ENCODE assay signal across 7 cellular contexts in the genomic region with DNA sequence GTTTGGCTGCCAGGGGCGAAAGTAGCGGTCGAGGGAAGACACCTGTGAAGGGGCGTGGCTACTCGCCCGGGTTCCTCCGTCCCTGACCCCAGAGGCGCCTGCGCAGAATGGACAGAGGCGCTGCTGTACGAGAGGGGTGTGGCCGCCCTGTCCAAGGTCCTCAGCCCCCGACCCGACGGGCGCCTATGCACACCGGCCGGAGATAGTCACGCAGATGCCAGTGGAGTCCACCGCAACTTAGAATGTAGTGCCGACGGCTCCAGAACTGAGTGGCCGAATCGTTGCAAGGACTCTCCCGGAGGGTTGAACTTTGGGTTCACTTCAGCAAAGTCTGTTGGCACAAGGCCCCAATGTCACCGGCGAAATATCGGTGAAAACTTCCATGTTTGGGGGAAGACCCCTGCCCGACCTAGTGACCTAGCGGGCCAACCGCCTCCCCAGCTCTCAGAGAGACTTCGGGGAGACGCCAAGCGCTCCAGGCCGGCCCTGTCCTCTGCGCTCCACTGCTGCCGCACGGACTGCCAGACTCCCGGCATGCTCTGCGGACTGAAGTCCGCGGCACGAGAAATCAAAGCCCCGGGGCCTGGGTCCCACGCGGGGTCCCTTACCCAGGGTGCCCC. TPM values are rescaled to one million over a fixed set of nuclear protein-coding genes. Genes with fewer than 3 reads are reported as not detected.
DNase-seq lines count a peak whose midpoint lies in the region; ATAC-seq and TF ChIP-seq lines count a peak whose summit lies in the region.

No MANE protein-coding gene starts in this region.

- no peaks in the 10 kb centered on the region for H3K9me3 ChIP-seq in left lung

- peak; percentile 55 for ATAC-seq in GM18867 (IDR thresholded peaks at IDR 0.05; ENCODE audit: unreplicated experiment)
- peak; percentile 54 for ATAC-seq in HG03095 (IDR thresholded peaks at IDR 0.05; ENCODE audit: unreplicated experiment)
- ATAC-seq in left lung: peak; percentile 83

- peak overlapping the region; percentile 94 for H3K27ac ChIP-seq in cingulate gyrus (ENCODE audit: low read depth, low read length)
- H3K27ac ChIP-seq in left lung: peak overlapping the region; percentile 80 to 88

- DNase-seq in NCI-H2171 (lab: John Stamatoyannopoulos, UW) (peak; percentile 89), left lung (peak; percentile 91 to 94)
- DNase-seq in activated CD4-positive, alpha-beta T cell treated with anti-CD3 and anti-CD28 coated beads for 4 hours: peak; percentile 63 to 78
- DNase-seq in stimulated activated CD4-positive, alpha-beta T cell treated with anti-CD3 and anti-CD28 coated beads, Interleukin-2, amount 100 ng/mL, for 24 hours: peak; percentile 82 to 83

- no peak for TF ChIP-seq CTCF in left lung (IDR thresholded peaks at IDR 0.05)

- no peaks in the 10 kb centered on the region for H3K36me3 ChIP-seq in left lung

- intact Hi-C loops in left lung (cut with DNase I): no loop called here

- H3K4me1 ChIP-seq in left lung: peaks cover 9 to 31% of the 10 kb centered on the region in 2 donors

- H3K27me3 ChIP-seq in left lung: peaks cover 0 to 23% of the 10 kb centered on the region in 2 donors

- H3K4me3 ChIP-seq in left lung: peak overlapping the region; percentile 60 to 61

RNA-seq across cellular contexts. Expression of a gene that starts 0.5 kb away (rescaled TPM):
- not detected for total RNA-seq in left lung

RNA-seq across cellular contexts. Expression of a gene that starts 1.8 kb away (rescaled TPM):
- not detected for total RNA-seq in left lung

Comparison
In these comparisons a context has a peak if more than half of its experiments do, and no peak if none do; other contexts are left out.
1. Peak in every context shown above with its lines: DNase-seq, ATAC-seq, H3K4me3 ChIP-seq and H3K27ac ChIP-seq.